ENCODE assay signal across 8 cellular contexts in the genomic region with DNA sequence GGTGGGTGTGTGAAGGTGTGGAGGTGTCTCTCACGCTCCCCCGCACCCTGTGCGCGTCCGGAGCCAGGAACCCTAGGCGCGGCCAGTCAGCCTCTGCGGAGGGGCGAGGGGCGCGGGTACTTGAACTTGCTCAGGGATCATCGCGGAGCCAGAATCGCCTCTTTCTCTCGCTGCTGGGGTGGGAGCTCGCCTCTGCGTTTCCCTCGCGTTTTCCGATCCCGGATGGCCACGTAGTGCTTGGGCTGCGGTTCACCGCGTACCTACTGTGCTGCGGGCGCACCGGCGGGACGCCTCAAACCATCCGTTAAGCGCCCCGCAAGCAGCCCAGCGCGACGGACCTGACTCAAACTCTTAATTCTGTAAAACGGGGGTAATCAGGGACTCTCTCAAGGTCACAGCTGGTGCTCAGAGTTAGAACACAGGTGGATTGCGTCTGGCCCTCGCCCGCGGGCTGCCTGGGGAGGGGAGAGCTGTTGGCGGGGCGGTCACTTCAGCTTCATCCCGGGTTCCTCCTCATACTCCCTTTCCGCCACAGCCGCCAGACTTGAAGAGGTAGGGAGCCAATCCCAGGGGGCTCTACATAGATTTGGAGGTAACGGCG. TPM values are rescaled to one million over a fixed set of nuclear protein-coding genes. Genes with fewer than 3 reads are reported as not detected.
DNase-seq lines count a peak whose midpoint lies in the region; ATAC-seq and TF ChIP-seq lines count a peak whose summit lies in the region.

No MANE protein-coding gene starts in this region.

- H3K27ac ChIP-seq in 22Rv1 (peak overlapping the region; percentile 15; the same call in 1 of the 2 replicates), skin epidermis (peak overlapping the region in 2 of 21 experiments; percentile 11 to 56)

- H3K27me3 Mint-ChIP-seq in activated CD8-positive, alpha-beta T cell treated with anti-CD3 and anti-CD28 coated beads, Interleukin-2, amount 10 ng/mL, durations not matched to agents 7 days and 5 days (ENCODE audit: low read depth), result peaks cover 56% of the 10 kb centered on the region

- TF ChIP-seq CTCF in 22Rv1 (IDR thresholded peaks at IDR 0.05), result no peak

- CTCF ChIA-PET in activated CD8-positive, alpha-beta T cell treated with anti-CD3 and anti-CD28 coated beads, Interleukin-2, amount 10 ng/mL, durations not matched to agents 7 days and 5 days (lab: Charles Lee), result no interaction called here

- H3K4me3 ChIP-seq in iPS-11a (ENCODE audit: low read depth, low read length) (peak overlapping the region; percentile 56), skin epidermis (peak overlapping the region in 6 of 7 experiments; percentile 17 to 46 (median 36))

- POLR2A ChIA-PET in activated CD8-positive, alpha-beta T cell treated with anti-CD3 and anti-CD28 coated beads, Interleukin-2, amount 10 ng/mL, durations not matched to agents 7 days and 5 days (lab: Charles Lee), result no interaction called here

- no peaks in the 10 kb centered on the region for H3K9me3 Mint-ChIP-seq in activated CD8-positive, alpha-beta T cell treated with anti-CD3 and anti-CD28 coated beads, Interleukin-2, amount 10 ng/mL, durations not matched to agents 7 days and 5 days (ENCODE audit: insufficient read depth)

- H3K4me3 Mint-ChIP-seq in activated CD8-positive, alpha-beta T cell treated with anti-CD3 and anti-CD28 coated beads, Interleukin-2, amount 10 ng/mL, durations not matched to agents 7 days and 5 days, result peak overlapping the region; percentile 57

- peaks cover 3% of the 10 kb centered on the region for H3K36me3 Mint-ChIP-seq in activated CD8-positive, alpha-beta T cell treated with anti-CD3 and anti-CD28 coated beads, Interleukin-2, amount 10 ng/mL, durations not matched to agents 7 days and 5 days (ENCODE audit: low read depth)

- peaks cover 15% of the 10 kb centered on the region for H3K4me1 Mint-ChIP-seq in activated CD8-positive, alpha-beta T cell treated with anti-CD3 and anti-CD28 coated beads, Interleukin-2, amount 10 ng/mL, durations not matched to agents 7 days and 5 days (ENCODE audit: low read depth)

- no peak for DNase-seq in activated CD8-positive, alpha-beta T cell treated with anti-CD3 and anti-CD28 coated beads, Interleukin-2, amount 10 ng/mL, durations not matched to agents 7 days and 5 days
- DNase-seq in NCI-H1436 treated with DMSO at 0.1 percent for 48 hours (lab: John Stamatoyannopoulos, UW) (no peak), NCI-H1694 treated with DMSO at 0.1 percent for 48 hours (lab: John Stamatoyannopoulos, UW) (no peak)

- no peak overlapping the region for H3K27ac Mint-ChIP-seq in activated CD8-positive, alpha-beta T cell treated with anti-CD3 and anti-CD28 coated beads, Interleukin-2, amount 10 ng/mL, durations not matched to agents 7 days and 5 days

- ATAC-seq in GM19467 (IDR thresholded peaks at IDR 0.05; ENCODE audit: unreplicated experiment), result peak; percentile 16
- no peak for ATAC-seq in activated CD8-positive, alpha-beta T cell treated with anti-CD3 and anti-CD28 coated beads, Interleukin-2, amount 10 ng/mL, durations not matched to agents 7 days and 5 days
- no peak for ATAC-seq in HG03139 (IDR thresholded peaks at IDR 0.05; ENCODE audit: unreplicated experiment)

RNA-seq across cellular contexts. Expression of a gene that starts 0.7 kb away (rescaled TPM):
- not detected for total RNA-seq in activated CD8-positive, alpha-beta T cell treated with anti-CD3 and anti-CD28 coated beads, Interleukin-2, amount 10 ng/mL, durations not matched to agents 7 days and 5 days
